Comparison of ENCODE assay signal across 8 cellular contexts in the genomic region with DNA sequence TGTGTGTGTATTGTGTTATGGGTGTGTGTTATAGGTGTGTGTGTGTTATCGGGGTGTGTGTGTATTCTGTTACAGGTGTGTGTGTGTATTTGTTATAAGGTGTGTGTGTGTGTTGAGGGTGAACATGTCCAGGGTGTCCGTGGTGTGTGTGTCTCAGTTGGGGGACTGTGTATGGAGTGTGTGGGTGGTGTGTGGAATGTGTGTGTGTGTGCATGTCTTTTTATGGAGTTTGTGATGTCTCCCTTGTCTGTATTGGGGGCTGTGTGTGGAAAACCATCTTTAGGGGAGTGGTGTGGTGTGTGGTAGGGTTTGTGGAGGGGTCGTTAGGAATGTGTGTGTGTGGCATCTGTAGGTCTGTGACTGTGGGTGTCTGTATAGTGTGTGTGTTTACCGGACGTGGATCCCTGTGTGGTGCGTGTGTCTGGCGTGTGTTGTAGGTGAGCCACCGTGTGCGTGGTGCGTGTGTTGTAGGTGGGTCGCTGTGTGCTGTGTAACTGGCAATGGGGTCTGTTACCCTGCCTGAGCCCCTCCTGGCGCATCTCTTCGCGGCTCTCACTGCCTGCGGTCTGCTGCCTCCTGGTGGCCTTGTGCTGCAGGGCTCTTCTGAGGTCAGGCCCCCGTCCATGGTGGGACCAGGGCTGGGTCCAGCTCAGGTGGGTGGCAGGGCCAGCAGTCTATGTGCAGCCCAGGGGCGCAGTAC.
DNase-seq lines count a peak whose midpoint lies in the region; ATAC-seq and TF ChIP-seq lines count a peak whose summit lies in the region.

No MANE protein-coding gene starts in this region.

- DNase-seq in GM10248 (ENCODE audit: extremely low spot score) (peak; percentile 73), OCI-LY7 (ENCODE audit: low spot score) (no peak), choroid plexus epithelial cell (ENCODE audit: low read depth) (peak; percentile 36), natural killer cell (no peak), SHP77 (lab: John Stamatoyannopoulos, UW) (no peak)

- H3K9me2 ChIP-seq in OCI-LY7 (ENCODE audit: insufficient read depth, low read length), result no peaks in the 10 kb centered on the region

- CTCF ChIA-PET in GM10248 (lab: Yijun Ruan, JAX), result interaction anchor here (0.7 to 4.9 kb wide), 10 partner anchors 10 to 314 kb away, joined by 3 to 59 read pairs (median 4); no protein-coding TSS in a partner anchor
- CTCF ChIA-PET in OCI-LY7 (lab: Charles Lee; ENCODE audit: unreplicated experiment), result no interaction called here

- no peaks in the 10 kb centered on the region for H3K9me3 Mint-ChIP-seq in natural killer cell

- no peaks in the 10 kb centered on the region for H3K36me3 Mint-ChIP-seq in natural killer cell

- POLR2A ChIA-PET in GM10248 (lab: Yijun Ruan, JAX), result no interaction called here
- POLR2A ChIA-PET in OCI-LY7 (lab: Charles Lee), result no interaction called here

- no peak overlapping the region for H2AFZ ChIP-seq in OCI-LY7 (ENCODE audit: low read length)

- no peak overlapping the region for H3K4me2 ChIP-seq in OCI-LY7 (ENCODE audit: low read length)

- no peaks in the 10 kb centered on the region for H3K4me1 Mint-ChIP-seq in natural killer cell

- H3K27me3 Mint-ChIP-seq in natural killer cell (ENCODE audit: low read depth in 2 of 2), result peaks cover 0 to 4% of the 10 kb centered on the region in 2 donors

- TF ChIP-seq CTCF in GM10248 (IDR thresholded peaks at IDR 0.05; ENCODE audit: control extremely low read depth, extremely low read depth, low read depth, missing control alignments), result peak; percentile 72
- TF ChIP-seq CTCF in OCI-LY7 (conservative IDR thresholded peaks at IDR 0.05; ENCODE audit: low read length), result peak; percentile 78
- TF ChIP-seq CTCF in choroid plexus epithelial cell (conservative IDR thresholded peaks at IDR 0.05; ENCODE audit: low read depth, low read length), result peak; percentile 90
- peak; percentile 18 for TF ChIP-seq CTCF in natural killer cell (IDR thresholded peaks at IDR 0.05)

- peaks cover 94% of the 10 kb centered on the region for H3K36me3 ChIP-seq in OCI-LY7 (ENCODE audit: insufficient read depth, low read length)

- intact Hi-C loops in OCI-LY7 (cut with micrococcal nuclease; ENCODE audit: unreplicated experiment) (loop anchor here (1.0 kb wide), 1 partner anchor 61 kb away; no protein-coding TSS in a partner anchor), natural killer cell (cut with micrococcal nuclease) (loop anchor here (1.0 kb wide), 1 partner anchor 79 kb away; no protein-coding TSS in a partner anchor)

- no peaks in the 10 kb centered on the region for H4K20me1 ChIP-seq in OCI-LY7 (ENCODE audit: insufficient read depth, low read length)

- BruUV-seq in OCI-LY7 (replicated peaks; lab: Mats Ljungman, UMichigan), result no TSS peak

- H3K79me2 ChIP-seq in OCI-LY7 (ENCODE audit: insufficient read depth, low read depth, low read length), result no peaks in the 10 kb centered on the region

- H3K4me1 ChIP-seq in OCI-LY7 (ENCODE audit: insufficient read depth, low read length, poor library complexity, severe bottlenecking), result peaks cover 38% of the 10 kb centered on the region

- H3K4me3 ChIP-seq in OCI-LY7 (ENCODE audit: low read depth, low read length, poor library complexity, severe bottlenecking) (no peak overlapping the region), choroid plexus epithelial cell (ENCODE audit: low read depth, low read length) (no peak overlapping the region)

- H3K9me3 ChIP-seq in OCI-LY7 (ENCODE audit: low read length), result no peaks in the 10 kb centered on the region

- no peak overlapping the region for H3K27ac ChIP-seq in OCI-LY7 (ENCODE audit: low read depth, low read length, poor library complexity, severe bottlenecking)

- ATAC-seq in natural killer cell, result peak in 2 of 3 donors; percentile 15 to 53
- no peak for ATAC-seq in HG03520 (IDR thresholded peaks at IDR 0.05; ENCODE audit: unreplicated experiment)
- no peak for ATAC-seq in GM21367 (IDR thresholded peaks at IDR 0.05; ENCODE audit: unreplicated experiment)
- ATAC-seq in GM21390 (IDR thresholded peaks at IDR 0.05; ENCODE audit: unreplicated experiment), result no peak

- no peak overlapping the region for H3K4me3 Mint-ChIP-seq in natural killer cell

- no peak overlapping the region for H3K27ac Mint-ChIP-seq in natural killer cell

Comparison
In these comparisons a context has a peak if more than half of its experiments do, and no peak if none do; other contexts are left out.
1. DNase-seq: peak in GM10248 (single experiment) and choroid plexus epithelial cell (single experiment); none in OCI-LY7 (single experiment), natural killer cell (single experiment) and SHP77 (0 of 2).
2. CTCF ChIP-seq: peak in every context shown above with its lines; median percentile 90 in choroid plexus epithelial cell; 78 in OCI-LY7; 72 in GM10248; 18 in natural killer cell.
3. ATAC-seq: peak in natural killer cell (2 of 3); none in HG03520 (single experiment), GM21367 (single experiment) and GM21390 (single experiment).